Comparison of ENCODE assay signal across 25 cellular contexts in the genomic region with DNA sequence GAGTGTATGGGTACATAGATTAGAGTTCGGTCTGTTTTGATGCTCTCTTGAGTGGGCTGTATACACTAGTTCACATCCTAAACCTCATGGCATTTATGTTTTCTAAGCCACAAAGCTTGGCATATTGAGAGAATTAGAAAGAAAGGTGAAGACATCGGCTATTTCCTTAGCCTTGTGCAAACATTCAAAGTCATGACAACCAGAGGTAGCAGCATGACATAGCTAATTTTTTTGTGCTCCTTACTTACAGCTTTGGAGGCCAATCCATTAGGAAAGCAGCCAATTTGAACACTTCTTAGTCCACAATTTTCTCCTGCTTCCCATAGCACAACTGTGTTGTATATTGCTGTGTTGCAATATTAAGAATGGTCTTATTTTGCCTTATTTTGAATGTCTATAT. TPM values are rescaled to one million over a fixed set of nuclear protein-coding genes. Genes with fewer than 3 reads are reported as not detected.
"Had no signal": no experiment of that assay in that cellular context is flagged by ENCODE, and none has a peak within 500 bp of the region (broad histone marks: within the 10 kb centered on the region; RNA-seq: fewer than 3 reads in every experiment).

No MANE protein-coding gene starts in this region.

- H3K27me3 Mint-ChIP-seq: activated naive CD8-positive, alpha-beta T cell treated with anti-CD3 and anti-CD28 coated beads, Interleukin-2, amount 50 U/mL, for 24 hours; brain had no signal

- H3K9me3 Mint-ChIP-seq: activated CD4-positive, alpha-beta T cell treated with anti-CD3 and anti-CD28 coated beads, Interleukin-2, amount 10 ng/mL, durations not matched to agents 24 days and 14 days; activated naive CD8-positive, alpha-beta T cell treated with anti-CD3 and anti-CD28 coated beads, Interleukin-2, amount 50 U/mL, for 24 hours; activated T-cell treated with anti-CD3 and anti-CD28 coated beads, Interleukin-2, amount 50 U/mL, for 24 hours had no signal

- H3K27me3 ChIP-seq: ascending aorta, cardiac muscle cell had no signal

- H3K4me3 Mint-ChIP-seq: activated CD4-positive, alpha-beta T cell treated with anti-CD3 and anti-CD28 coated beads, Interleukin-2, amount 10 ng/mL, durations not matched to agents 24 days and 14 days; activated CD8-positive, alpha-beta memory T cell treated with anti-CD3 and anti-CD28 coated beads, Interleukin-2, amount 10 ng/mL, durations not matched to agents 7 days and 5 days; activated naive CD8-positive, alpha-beta T cell treated with anti-CD3 and anti-CD28 coated beads, Interleukin-2, amount 50 U/mL, for 24 hours; activated T-cell treated with anti-CD3 and anti-CD28 coated beads, Interleukin-2, amount 50 U/mL, for 24 hours; brain; T-helper 17 cell; WTC11 had no signal

- H3K27ac ChIP-seq: ascending aorta, cardiac muscle cell had no signal

- H3K4me3 ChIP-seq: ascending aorta, cardiac muscle cell had no signal

- H3K36me3 ChIP-seq: ascending aorta, cardiac muscle cell had no signal

- H3K4me1 Mint-ChIP-seq: activated CD4-positive, alpha-beta T cell treated with anti-CD3 and anti-CD28 coated beads, Interleukin-2, amount 10 ng/mL, durations not matched to agents 24 days and 14 days; activated CD8-positive, alpha-beta memory T cell treated with anti-CD3 and anti-CD28 coated beads, Interleukin-2, amount 10 ng/mL, durations not matched to agents 7 days and 5 days; activated naive CD8-positive, alpha-beta T cell treated with anti-CD3 and anti-CD28 coated beads, Interleukin-2, amount 50 U/mL, for 24 hours; brain; T-helper 17 cell; WTC11 had no signal

- H3K9me3 ChIP-seq: ascending aorta had no signal

- H3K27ac Mint-ChIP-seq: activated CD4-positive, alpha-beta T cell treated with anti-CD3 and anti-CD28 coated beads, Interleukin-2, amount 10 ng/mL, durations not matched to agents 24 days and 14 days; activated CD8-positive, alpha-beta memory T cell treated with anti-CD3 and anti-CD28 coated beads, Interleukin-2, amount 10 ng/mL, durations not matched to agents 7 days and 5 days; activated naive CD4-positive, alpha-beta T cell treated with anti-CD3 and anti-CD28 coated beads, Interleukin-2, amount 50 U/mL, for 72 hours; activated naive CD8-positive, alpha-beta T cell treated with anti-CD3 and anti-CD28 coated beads, Interleukin-2, amount 50 U/mL, for 24 hours; activated T-cell treated with anti-CD3 and anti-CD28 coated beads, Interleukin-2, amount 50 U/mL, for 24 hours; brain; T-helper 17 cell; WTC11 had no signal

- H3K4me1 ChIP-seq: ascending aorta had no signal

- H3K36me3 Mint-ChIP-seq: activated CD8-positive, alpha-beta memory T cell treated with anti-CD3 and anti-CD28 coated beads, Interleukin-2, amount 10 ng/mL, durations not matched to agents 7 days and 5 days; activated naive CD4-positive, alpha-beta T cell treated with anti-CD3 and anti-CD28 coated beads, Interleukin-2, amount 50 U/mL, for 72 hours; brain; WTC11 had no signal

- DNase-seq: activated CD4-positive, alpha-beta T cell treated with anti-CD3 and anti-CD28 coated beads for 1 hour; activated CD4-positive, alpha-beta T cell treated with anti-CD3 and anti-CD28 coated beads, Interleukin-2, amount 10 ng/mL, durations not matched to agents 24 days and 14 days; activated CD4-positive, alpha-beta T cell treated with anti-CD3 and anti-CD28 coated beads, Interleukin-2, amount 50 U/mL, for 48 hours; activated CD8-positive, alpha-beta memory T cell treated with anti-CD3 and anti-CD28 coated beads, Interleukin-2, amount 10 ng/mL, durations not matched to agents 7 days and 5 days; activated effector memory CD4-positive, alpha-beta T cell treated with anti-CD3 and anti-CD28 coated beads, Interleukin-2, amount 50 U/mL, for 16 hours; activated naive CD4-positive, alpha-beta T cell treated with Interleukin-2 at 50 U/mL for 16 hours; activated naive CD8-positive, alpha-beta T cell treated with anti-CD3 and anti-CD28 coated beads, Interleukin-2, amount 50 U/mL, for 24 hours; activated T-cell treated with anti-CD3 and anti-CD28 coated beads, Interleukin-2, amount 50 U/mL, for 24 hours; amniotic stem cell; Kasumi-1; NCI-H1105 treated with DMSO at 0.1 percent for 48 hours; NCI-H1436 treated with DMSO at 0.1 percent for 48 hours; NCI-H187 treated with DMSO at 0.1 percent for 48 hours; NCI-H2081 treated with DMSO at 0.1 percent for 48 hours; NCI-H345; NCI-H510A treated with DMSO at 0.1 percent for 48 hours; SIG-M5; T-helper 17 cell; T-helper 9 cell had no signal

- ATAC-seq: activated CD8-positive, alpha-beta memory T cell treated with anti-CD3 and anti-CD28 coated beads, Interleukin-2, amount 10 ng/mL, durations not matched to agents 7 days and 5 days; activated naive CD4-positive, alpha-beta T cell treated with anti-CD3 and anti-CD28 coated beads, Interleukin-2, amount 50 U/mL, for 72 hours; activated naive CD8-positive, alpha-beta T cell treated with anti-CD3 and anti-CD28 coated beads, Interleukin-2, amount 50 U/mL, for 24 hours; T-helper 17 cell; WTC11 had no signal

RNA-seq across cellular contexts. Expression of a gene that starts 21.5 kb away (rescaled TPM):
- total RNA-seq: activated CD4-positive, alpha-beta T cell treated with anti-CD3 and anti-CD28 coated beads, Interleukin-2, amount 10 ng/mL, durations not matched to agents 24 days and 14 days; activated CD8-positive, alpha-beta memory T cell treated with anti-CD3 and anti-CD28 coated beads, Interleukin-2, amount 10 ng/mL, durations not matched to agents 7 days and 5 days; activated naive CD4-positive, alpha-beta T cell treated with anti-CD3 and anti-CD28 coated beads, Interleukin-2, amount 50 U/mL, for 72 hours; cardiac muscle cell; T-helper 17 cell had no signal

RNA-seq across cellular contexts. Expression of a gene that starts 58.7 kb away (rescaled TPM):
- total RNA-seq: activated CD4-positive, alpha-beta T cell treated with anti-CD3 and anti-CD28 coated beads, Interleukin-2, amount 10 ng/mL, durations not matched to agents 24 days and 14 days; activated CD8-positive, alpha-beta memory T cell treated with anti-CD3 and anti-CD28 coated beads, Interleukin-2, amount 10 ng/mL, durations not matched to agents 7 days and 5 days; activated naive CD4-positive, alpha-beta T cell treated with anti-CD3 and anti-CD28 coated beads, Interleukin-2, amount 50 U/mL, for 72 hours; ascending aorta; cardiac muscle cell; RPMI7951; T-helper 17 cell; WTC11 had no signal
- polyA plus RNA-seq: cardiac muscle cell had no signal
